ENCODE assay signal across 9 cellular contexts in the genomic region with DNA sequence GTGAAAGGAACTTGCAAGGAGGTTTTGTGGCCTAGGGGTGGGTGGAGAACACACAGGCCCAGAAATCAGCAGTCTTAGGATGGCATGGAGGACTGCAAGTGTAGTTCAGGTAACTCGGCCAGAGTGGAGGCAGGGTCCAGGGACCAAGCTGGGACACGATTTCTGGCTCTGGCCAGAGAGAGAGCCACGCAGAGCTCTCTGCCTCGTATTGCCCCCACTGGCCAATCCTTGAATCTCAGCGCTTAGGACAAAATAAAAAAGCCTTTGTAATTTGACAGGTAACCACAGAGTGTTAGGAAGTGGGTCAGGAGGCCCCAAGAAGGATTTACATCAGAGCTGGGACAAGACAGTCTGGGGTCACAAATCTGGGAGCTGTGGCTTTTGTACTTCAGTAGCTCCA. TPM values are rescaled to one million over a fixed set of nuclear protein-coding genes. Genes with fewer than 3 reads are reported as not detected.
A peak's percentile ranks its signal among the peaks of the same experiment; 100 is the strongest.
DNase-seq lines count a peak whose midpoint lies in the region; ATAC-seq, FAIRE-seq and TF ChIP-seq lines count a peak whose summit lies in the region.
"Had no signal": no experiment of that assay in that cellular context is flagged by ENCODE, and none has a peak within 500 bp of the region (broad histone marks: within the 10 kb centered on the region; RNA-seq: fewer than 3 reads in every experiment).

No MANE protein-coding gene starts in this region.

- BruUV-seq in GM12878 (replicated peaks; lab: Mats Ljungman, UMichigan): no TSS peak

- POLR2A ChIA-PET in GM12878 (lab: Charles Lee): interaction anchor here (0.8 to 2.2 kb wide), 2 partner anchors 10 to 411 kb away, joined by 6 to 9 read pairs; no protein-coding TSS in a partner anchor

- H3K4me1 ChIP-seq in GM12878 (ENCODE audit: control insufficient read depth, insufficient read depth, low read length) (peaks cover 7% of the 10 kb centered on the region), liver (ENCODE audit: control insufficient read depth in 4 of 4, insufficient read depth in 4 of 4, low read length in 3 of 4) (peaks cover 0 to 32% (median 3%) of the 10 kb centered on the region in 4 donors)

- TF ChIP-seq CTCF in CD14-positive monocyte (IDR thresholded peaks at IDR 0.05): peak; percentile 51
- TF ChIP-seq CTCF in GM12878 (IDR thresholded peaks at IDR 0.05 in 2 of 3, conservative IDR thresholded peaks at IDR 0.05 in 1 of 3; ENCODE audit: control insufficient read depth in 2 of 3, extremely low read depth in 1 of 3, insufficient read depth in 1 of 3, low read depth in 3 of 3, low read length in 3 of 3): peak in 2 of 3 experiments; percentile 27 to 33; a peak in 3 of 6 replicates
- peak; percentile 15 for TF ChIP-seq CTCF in liver (IDR thresholded peaks at IDR 0.05; ENCODE audit: low read depth, low read length, missing input control)

- H3K36me3 ChIP-seq in GM12878 (ENCODE audit: control insufficient read depth in 2 of 2, insufficient read depth in 2 of 2, low read length in 1 of 2) (no peaks in the 10 kb centered on the region; a peak in 1 of 4 replicates), liver (ENCODE audit: control insufficient read depth in 4 of 4, insufficient read depth in 3 of 4, low read depth in 1 of 4, low read length in 3 of 4) (no peaks in the 10 kb centered on the region)

- peaks cover 47 to 51% of the 10 kb centered on the region in 2 donors for H3K36me3 Mint-ChIP-seq in CD14-positive monocyte

- H3K4me3 ChIP-seq in GM12878 (no peak overlapping the region), liver (ENCODE audit: low read depth in 1 of 3, low read length in 3 of 3) (no peak overlapping the region)

- TF ChIP-seq POLR2A in GM12878 (IDR thresholded peaks at IDR 0.05; ENCODE audit: low read depth, low read length): no peak
- no peak for TF ChIP-seq POLR2A in GM12892 (IDR thresholded peaks at IDR 0.05; ENCODE audit: low read depth, low read length)

- CTCF ChIA-PET in GM12878 (lab: Yijun Ruan, JAX): interaction anchor here (0.7 to 5.2 kb wide), 6 partner anchors 8 to 564 kb away, joined by 3 to 55 read pairs (median 4); no protein-coding TSS in a partner anchor

- peaks cover 0 to 4% (median 0%) of the 10 kb centered on the region in 3 donors for H3K27me3 Mint-ChIP-seq in CD14-positive monocyte (ENCODE audit: low read depth in 3 of 3)

- intact Hi-C loops in CD14-positive monocyte (cut with micrococcal nuclease): no loop called here
- intact Hi-C loops in GM12878 (cut with micrococcal nuclease; ENCODE audit: unreplicated experiment): no loop called here

- peaks cover 8% of the 10 kb centered on the region for H3K79me2 ChIP-seq in GM12878 (ENCODE audit: control insufficient read depth, insufficient read depth, low read length)

- no peak for TF ChIP-seq EP300 in GM12878 (IDR thresholded peaks at IDR 0.05; ENCODE audit: borderline replicate concordance in 1 of 2, control insufficient read depth in 1 of 2, low read depth in 2 of 2, low read length in 2 of 2)

- RAD21 ChIA-PET in GM12878 (lab: Charles Lee; ENCODE audit: unreplicated experiment): interaction anchor here (1.0 to 4.8 kb wide), 4 partner anchors 11 to 413 kb away, joined by 3 to 37 read pairs (median 3); no protein-coding TSS in a partner anchor

- ATAC-seq in HG02885 (IDR thresholded peaks at IDR 0.05; ENCODE audit: poor library complexity, unreplicated experiment): peak; percentile 51
- peak; percentile 52 for ATAC-seq in GM12878
- ATAC-seq in GM18511 (IDR thresholded peaks at IDR 0.05; ENCODE audit: unreplicated experiment): no peak

- FAIRE-seq in GM12878 (lab: Jason Lieb, UNC) (no peak), GM12892 (lab: Jason Lieb, UNC) (no peak)

- H2AFZ ChIP-seq in GM12878 (ENCODE audit: control insufficient read depth, low read depth, low read length): no peak overlapping the region

- H4K20me1 ChIP-seq in GM12878 (ENCODE audit: control insufficient read depth, insufficient read depth): peaks cover 4% of the 10 kb centered on the region; the same call in 1 of the 2 replicates

- H3K9ac ChIP-seq in GM12878 (ENCODE audit: control insufficient read depth, insufficient read depth, low read length): no peak overlapping the region
- no peak overlapping the region for H3K9ac ChIP-seq in liver (ENCODE audit: low read depth in 1 of 2, low read length in 2 of 2)

- H3K4me2 ChIP-seq in GM12878 (ENCODE audit: control insufficient read depth, insufficient read depth): no peak overlapping the region

- H3K27ac ChIP-seq in GM12878 (ENCODE audit: control insufficient read depth, insufficient read depth): no peak overlapping the region
- no peak overlapping the region for H3K27ac ChIP-seq in liver (ENCODE audit: low read depth in 1 of 2, low read length in 2 of 2)

- H3K9me3 Mint-ChIP-seq in CD14-positive monocyte: peaks cover 0 to 2% (median 0%) of the 10 kb centered on the region in 7 donors

- in situ Hi-C loops in GM12878 (cut with MboI): no loop called here

- peaks cover 86% of the 10 kb centered on the region for H3K4me1 Mint-ChIP-seq in CD14-positive monocyte

- TF ChIP-seq RAD21 in GM12878 (IDR thresholded peaks at IDR 0.05; ENCODE audit: insufficient read depth, low read depth, low read length): peak; percentile 39; the same call in 1 of the 2 replicates
- peak in 1 of 2 donors; percentile 60 for TF ChIP-seq RAD21 in liver (IDR thresholded peaks at IDR 0.05)

- SMC1A ChIA-PET in GM12878 (lab: Charles Lee; ENCODE audit: uncharacterized antibody, unreplicated experiment): interaction anchor here (1.2 to 5.7 kb wide), 6 partner anchors 9 to 556 kb away, joined by 3 to 49 read pairs (median 12); no protein-coding TSS in a partner anchor

- H3K9me3 ChIP-seq in GM12878 (replicated peaks; ENCODE audit: control insufficient read depth, insufficient read depth, low read length) (no peaks in the 10 kb centered on the region), liver (ENCODE audit: control insufficient read depth in 4 of 4, low read length in 3 of 4) (no peaks in the 10 kb centered on the region)

- H3K27me3 ChIP-seq in GM12878 (replicated peaks in 1 of 2; ENCODE audit: control insufficient read depth in 2 of 2, insufficient read depth in 2 of 2, low read length in 1 of 2): no peaks in the 10 kb centered on the region
- H3K27me3 ChIP-seq in liver (ENCODE audit: control insufficient read depth in 4 of 4, insufficient read depth in 4 of 4, low read length in 3 of 4): no peaks in the 10 kb centered on the region

- H3K27ac Mint-ChIP-seq in CD14-positive monocyte: peak overlapping the region; percentile 46 to 87 (median 78)

- no peak for DNase-seq in CD14-positive monocyte (ENCODE audit: low spot score)
- DNase-seq in GM12878 (ENCODE audit: low read depth, low spot score): no peak
- no peak for DNase-seq in activated CD8-positive, alpha-beta memory T cell treated with anti-CD3 and anti-CD28 coated beads, Interleukin-2, amount 50 U/mL, for 4 hours
- no peak for DNase-seq in nucleus accumbens (lab: John Stamatoyannopoulos, UW)
- no peak for DNase-seq in GM12892 (ENCODE audit: insufficient read length)
- DNase-seq: effector CD8-positive, alpha-beta T cell had no signal

- H3K4me3 Mint-ChIP-seq in CD14-positive monocyte: peak overlapping the region in 1 of 2 donors; percentile 21

- WGBS in GM12878 (ENCODE audit: insufficient coverage, insufficient replicate concordance, low lambda C conversion rate, missing lambda C conversion rate): 85% methylated on average over 5 of the region's 5 CpGs
- WGBS in liver: 76% methylated on average over 5 of the region's 5 CpGs

TF ChIP-seq in GM12878, 131 proteins besides CTCF, POLR2A, EP300 and RAD21 (continues in another document):
- no peak for TF ChIP-seq MYB (IDR thresholded peaks at IDR 0.05; ENCODE audit: borderline replicate concordance, low read depth, low read length)
- TF ChIP-seq POU2F2 (IDR thresholded peaks at IDR 0.05; ENCODE audit: borderline replicate concordance, low read depth, low read length): no peak
- TF ChIP-seq MYC (IDR thresholded peaks at IDR 0.05; ENCODE audit: insufficient read depth, insufficient read length, insufficient replicate concordance, low read length, severe bottlenecking): no peak
- no peak for TF ChIP-seq BRCA1 (IDR thresholded peaks at IDR 0.05; ENCODE audit: low read depth, low read length)

TF ChIP-seq in liver, 16 proteins besides CTCF, POLR2A, EP300 and RAD21 (continues in another document):
- TF ChIP-seq HNF4A (conservative IDR thresholded peaks at IDR 0.05) (no peak), JUND (IDR thresholded peaks at IDR 0.05) (no peak), FOXA2 (IDR thresholded peaks at IDR 0.05) (no peak), FOXA1 (IDR thresholded peaks at IDR 0.05) (no peak), GABPA (IDR thresholded peaks at IDR 0.05 in 1 of 2, conservative IDR thresholded peaks at IDR 0.05 in 1 of 2) (no peak), YY1 (IDR thresholded peaks at IDR 0.05) (no peak), RXRA (IDR thresholded peaks at IDR 0.05) (no peak), TAF1 (conservative IDR thresholded peaks at IDR 0.05) (no peak)

RNA-seq across cellular contexts. Expression of gene MAP3K1, which starts 11.7 kb away (rescaled TPM):
- polyA plus RNA-seq in CD14-positive monocyte: 10 to 100 TPM; 44.7 to 45.6 TPM
- total RNA-seq in GM12878 (2013; cell fraction: nucleolus; rRNA removed): 33.9 and 34.8 TPM in 2 replicates
- 17.7 and 20.7 TPM in 2 replicates for total RNA-seq in GM12878 (2014; rRNA removed)
- 19.0 and 19.7 TPM in 2 replicates for total RNA-seq in GM12878 (2014; rRNA removed; fragmentation: Illumina TruSeq; extraction: Trizol)
- total RNA-seq in GM12878 (2021): 17.0 and 17.1 TPM in 2 replicates
- 2.0 TPM for polyA plus RNA-seq in GM12878 (2011; ENCODE audit: low read depth)
- polyA plus RNA-seq in GM12878 (2011; rRNA removed): 24.6 and 30.8 TPM in 2 replicates
- polyA plus RNA-seq in GM12878 (2011; cell fraction: cytosol; rRNA removed): 9.9 and 11.9 TPM in 2 replicates
- polyA plus RNA-seq in GM12878 (2011; cell fraction: nucleus; rRNA removed): 16.4 and 19.2 TPM in 2 replicates
- 3.7 and 4.8 TPM in 2 replicates for polyA plus RNA-seq in GM12878 (2012)
- 13.0 and 15.1 TPM in 2 replicates for polyA plus RNA-seq in GM12878 (2014; fragmentation: Illumina TruSeq; extraction: Trizol)
- 10 to 100 TPM in 1 of 2 experiments, 1 to 10 TPM in 1; 7.5 to 12.1 TPM for polyA plus RNA-seq in GM12878 (2014; fragmentation: Nextera tagmentation; extraction: Ambion mirVana)
- polyA plus RNA-seq in GM12878 (2014; rRNA removed): 7.9 and 8.2 TPM in 2 replicates
- 10 to 100 TPM in 1 of 2 experiments, 1 to 10 TPM in 1; 8.6 to 10.2 TPM for polyA plus RNA-seq in GM12878 (2016; fragmentation: Nextera tagmentation; extraction: Ambion mirVana)
- 42.3 and 54.1 TPM in 2 replicates for polyA minus RNA-seq in GM12878 (2011; rRNA and poly(A)+ RNA removed)
- polyA minus RNA-seq in GM12878 (2011; cell fraction: cytosol; rRNA and poly(A)+ RNA removed): 16.8 and 17.9 TPM in 2 replicates
- polyA minus RNA-seq in GM12878 (2011; cell fraction: nucleus; rRNA and poly(A)+ RNA removed): 17.5 and 20.8 TPM in 2 replicates
- total RNA-seq in liver: 10 to 100 TPM; 10.1 to 15.4 TPM
- 1 to 10 TPM; 2.4 to 3.3 TPM for polyA plus RNA-seq in liver
- polyA plus RNA-seq in GM12892 (2012; ENCODE audit: missing spikeins): 4.0 TPM
